9 cellular contexts compared by ENCODE assay signal in the genomic region with DNA sequence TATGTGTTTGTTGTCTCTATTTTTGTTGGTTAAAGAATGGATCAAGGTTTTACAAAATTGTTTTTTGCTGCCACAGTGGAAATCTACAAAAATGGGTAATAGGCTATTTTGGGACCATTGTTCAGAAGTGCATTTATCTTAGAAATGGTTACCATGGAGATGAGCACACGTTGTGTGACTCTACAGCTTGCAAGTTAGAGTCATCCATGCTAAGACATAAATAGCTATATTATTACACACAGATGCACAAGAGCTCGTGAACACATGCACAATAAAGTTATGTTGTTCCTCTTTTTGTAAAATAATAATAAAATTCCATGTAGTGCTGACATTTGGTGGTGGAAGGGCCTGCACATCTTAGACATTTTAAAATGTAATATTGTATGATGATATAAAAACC. TPM values are rescaled to one million over a fixed set of nuclear protein-coding genes. Genes with fewer than 3 reads are reported as not detected.
A peak's percentile ranks its signal among the peaks of the same experiment; 100 is the strongest.
DNase-seq lines count a peak whose midpoint lies in the region; ATAC-seq, FAIRE-seq and TF ChIP-seq lines count a peak whose summit lies in the region.
"Had no signal": no experiment of that assay in that cellular context is flagged by ENCODE, and none has a peak within 500 bp of the region (broad histone marks: within the 10 kb centered on the region; RNA-seq: fewer than 3 reads in every experiment).

No MANE protein-coding gene starts in this region.

- no peak overlapping the region for H3K27ac ChIP-seq in cardiac muscle cell
- no peak overlapping the region for H3K27ac ChIP-seq in right lobe of liver

- FAIRE-seq in bronchial epithelial cell (lab: Jason Lieb, UNC): no peak

- WGBS in right lobe of liver (ENCODE audit: insufficient coverage, low coverage, low lambda C conversion rate, missing lambda C conversion rate): 41% methylated on average over 2 of the region's 2 CpGs

- peak; percentile 11 to 78 for DNase-seq in cardiac muscle cell (ENCODE audit: low read depth in 1 of 2, low spot score in 1 of 2)
- no peak for DNase-seq in left ventricle myocardium superior
- DNase-seq in bronchial epithelial cell (ENCODE audit: low read depth): peak; percentile 11
- no peak for DNase-seq in NOMO-1 treated with dmso at 0.1 percent for 144 hours (lab: John Stamatoyannopoulos, UW; ENCODE audit: unreplicated experiment)
- no peak for DNase-seq in HUDEP-2 (lab: John Stamatoyannopoulos, UW; ENCODE audit: unreplicated experiment in 76 of 76)
- DNase-seq in right lobe of liver: no peak
- no peak for DNase-seq in stimulated activated CD4-positive, alpha-beta T cell treated with anti-CD3 and anti-CD28 coated beads, Interleukin-2, amount 100 ng/mL, for 48 hours
- DNase-seq: activated naive CD8-positive, alpha-beta T cell treated with anti-CD3 and anti-CD28 coated beads for 36 hours had no signal

- ATAC-seq in left ventricle myocardium superior (no peak), HG03469 (IDR thresholded peaks at IDR 0.05; ENCODE audit: unreplicated experiment) (peak; percentile 85), right lobe of liver (no peak)

- intact Hi-C loops in left ventricle myocardium superior (cut with micrococcal nuclease): no loop called here
- intact Hi-C loops in right lobe of liver (cut with DNase I): no loop called here

- H3K4me1 ChIP-seq in cardiac muscle cell (ENCODE audit: low read depth) (peaks cover 7% of the 10 kb centered on the region), right lobe of liver (no peaks in the 10 kb centered on the region)

- H3K4me3 ChIP-seq in cardiac muscle cell: no peak overlapping the region
- H3K4me3 ChIP-seq in bronchial epithelial cell (ENCODE audit: low read depth, low read length): no peak overlapping the region
- H3K4me3 ChIP-seq in right lobe of liver: no peak overlapping the region

- no peaks in the 10 kb centered on the region for H3K36me3 ChIP-seq in cardiac muscle cell
- H3K36me3 ChIP-seq in bronchial epithelial cell (ENCODE audit: control insufficient read depth, insufficient read depth, low read length): no peaks in the 10 kb centered on the region
- H3K36me3 ChIP-seq in right lobe of liver: no peaks in the 10 kb centered on the region

- TF ChIP-seq POLR2A in right lobe of liver (IDR thresholded peaks at IDR 0.05): no peak

- no peaks in the 10 kb centered on the region for H3K9me3 ChIP-seq in cardiac muscle cell (ENCODE audit: low read depth)
- no peaks in the 10 kb centered on the region for H3K9me3 ChIP-seq in right lobe of liver

- TF ChIP-seq CTCF in cardiac muscle cell (IDR thresholded peaks at IDR 0.05; ENCODE audit: low read depth, low read length) (no peak), bronchial epithelial cell (IDR thresholded peaks at IDR 0.05; ENCODE audit: insufficient read depth, low read length, severe bottlenecking) (no peak), right lobe of liver (IDR thresholded peaks at IDR 0.05) (no peak)

- H3K27me3 ChIP-seq in cardiac muscle cell (no peaks in the 10 kb centered on the region), bronchial epithelial cell (ENCODE audit: control insufficient read depth, insufficient read depth, low read length) (no peaks in the 10 kb centered on the region), right lobe of liver (no peaks in the 10 kb centered on the region)

RNA-seq across cellular contexts. Expression of a gene that starts 15.5 kb away (rescaled TPM):
- total RNA-seq in cardiac muscle cell: 1.7 and 2.0 TPM in 2 replicates
- 2.7 and 3.7 TPM in 2 replicates for polyA plus RNA-seq in cardiac muscle cell
- 12.1 TPM for total RNA-seq in left ventricle myocardium superior
- total RNA-seq in bronchial epithelial cell: under 0.01 and 0.38 TPM in 2 replicates
- 1 to 10 TPM in 3 of 6 experiments, under 1 TPM in 3; 0.37 to 1.5 (median 0.78) TPM for total RNA-seq in right lobe of liver

RNA-seq across cellular contexts. Expression of a gene that starts 24.8 kb away (rescaled TPM):
- 90.4 and 91.4 TPM in 2 replicates for total RNA-seq in cardiac muscle cell
- 81.7 and 102 TPM in 2 replicates for polyA plus RNA-seq in cardiac muscle cell
- total RNA-seq in left ventricle myocardium superior: 141 TPM
- 180 and 214 TPM in 2 replicates for total RNA-seq in bronchial epithelial cell
- 10 to 100 TPM; 31.9 to 50.3 (median 43.3) TPM for total RNA-seq in right lobe of liver

Comparison
In these comparisons a context has a peak if more than half of its experiments do, and no peak if none do; other contexts are left out.
1. DNase-seq: peak in cardiac muscle cell (2 of 2) and bronchial epithelial cell (single experiment); none in left ventricle myocardium superior (single experiment), NOMO-1 treated with dmso at 0.1 percent for 144 hours (single experiment), HUDEP-2 (0 of 76), right lobe of liver (0 of 3) and stimulated activated CD4-positive, alpha-beta T cell treated with anti-CD3 and anti-CD28 coated beads, Interleukin-2, amount 100 ng/mL, for 48 hours (0 of 2).